In the genomic region with DNA sequence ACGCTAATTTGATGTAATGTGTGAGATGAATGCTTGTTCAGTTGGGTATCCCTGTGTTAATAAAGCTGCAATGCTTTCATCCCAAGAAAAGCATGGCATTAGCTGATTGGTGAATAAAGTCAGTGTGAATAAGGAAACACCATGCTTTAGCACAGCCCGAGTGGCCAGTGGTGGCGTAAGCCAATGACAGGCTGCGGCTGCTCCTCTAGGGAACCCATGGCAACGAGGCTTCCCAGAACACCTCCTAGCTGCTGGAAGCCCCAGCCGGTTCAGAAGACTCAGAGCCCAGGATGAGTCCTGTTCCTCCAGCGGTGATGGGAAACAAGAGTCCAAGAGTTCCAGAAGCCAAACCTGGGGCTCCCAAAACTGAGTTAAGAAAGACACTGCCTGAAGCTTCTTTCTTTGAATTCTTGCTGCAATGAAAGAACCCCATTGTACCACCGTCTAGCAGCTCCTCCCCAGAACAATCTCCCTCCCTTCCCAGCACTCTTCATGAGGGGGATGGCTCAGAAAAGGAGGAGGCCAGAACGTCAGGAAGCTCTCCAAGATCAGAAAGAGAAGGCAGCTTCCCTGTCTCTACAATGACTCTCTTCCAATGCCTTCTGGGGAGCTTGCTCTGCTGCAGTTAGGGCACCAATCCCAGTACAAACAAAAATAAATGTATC, we compare ENCODE assay signal across 2 cellular contexts.
A peak's percentile ranks its signal among the peaks of the same experiment; 100 is the strongest.
TF ChIP-seq lines count a peak whose summit lies in the region.

No MANE protein-coding gene starts in this region.

TF ChIP-seq in A549, 52 proteins besides CTCF, POLR2A, EP300 and RAD21 (continued from another document):
- TF ChIP-seq, protein P1, sequence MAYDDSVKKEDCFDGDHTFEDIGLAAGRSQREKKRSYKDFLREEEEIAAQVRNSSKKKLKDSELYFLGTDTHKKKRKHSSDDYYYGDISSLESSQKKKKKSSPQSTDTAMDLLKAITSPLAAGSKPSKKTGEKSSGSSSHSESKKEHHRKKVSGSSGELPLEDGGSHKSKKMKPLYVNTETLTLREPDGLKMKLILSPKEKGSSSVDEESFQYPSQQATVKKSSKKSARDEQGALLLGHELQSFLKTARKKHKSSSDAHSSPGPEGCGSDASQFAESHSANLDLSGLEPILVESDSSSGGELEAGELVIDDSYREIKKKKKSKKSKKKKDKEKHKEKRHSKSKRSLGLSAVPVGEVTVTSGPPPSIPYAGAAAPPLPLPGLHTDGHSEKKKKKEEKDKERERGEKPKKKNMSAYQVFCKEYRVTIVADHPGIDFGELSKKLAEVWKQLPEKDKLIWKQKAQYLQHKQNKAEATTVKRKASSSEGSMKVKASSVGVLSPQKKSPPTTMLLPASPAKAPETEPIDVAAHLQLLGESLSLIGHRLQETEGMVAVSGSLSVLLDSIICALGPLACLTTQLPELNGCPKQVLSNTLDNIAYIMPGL (CRISPR knock-in tag; IDR thresholded peaks at IDR 0.05; ENCODE audit: borderline replicate concordance), result no peak
- no peak for TF ChIP-seq NR3C1 (IDR thresholded peaks at IDR 0.05)
- peak; percentile 86 for TF ChIP-seq RFX5 (IDR thresholded peaks at IDR 0.05)

TF ChIP-seq in IMR-90, 13 proteins besides CTCF, POLR2A, EP300 and RAD21 (continued from another document):
- TF ChIP-seq, protein P2, sequence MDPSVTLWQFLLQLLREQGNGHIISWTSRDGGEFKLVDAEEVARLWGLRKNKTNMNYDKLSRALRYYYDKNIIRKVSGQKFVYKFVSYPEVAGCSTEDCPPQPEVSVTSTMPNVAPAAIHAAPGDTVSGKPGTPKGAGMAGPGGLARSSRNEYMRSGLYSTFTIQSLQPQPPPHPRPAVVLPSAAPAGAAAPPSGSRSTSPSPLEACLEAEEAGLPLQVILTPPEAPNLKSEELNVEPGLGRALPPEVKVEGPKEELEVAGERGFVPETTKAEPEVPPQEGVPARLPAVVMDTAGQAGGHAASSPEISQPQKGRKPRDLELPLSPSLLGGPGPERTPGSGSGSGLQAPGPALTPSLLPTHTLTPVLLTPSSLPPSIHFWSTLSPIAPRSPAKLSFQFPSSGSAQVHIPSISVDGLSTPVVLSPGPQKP (IDR thresholded peaks at IDR 0.05; ENCODE audit: borderline replicate concordance, low read depth, low read length), result no peak
- no peak for TF ChIP-seq RCOR1 (IDR thresholded peaks at IDR 0.05; ENCODE audit: insufficient replicate concordance, low read length)
- TF ChIP-seq CEBPB (IDR thresholded peaks at IDR 0.05; ENCODE audit: low read depth, low read length), result no peak
- no peak for TF ChIP-seq MAZ (IDR thresholded peaks at IDR 0.05; ENCODE audit: borderline replicate concordance, low read depth, low read length)
- no peak for TF ChIP-seq RFX5 (IDR thresholded peaks at IDR 0.05; ENCODE audit: low read depth, low read length)
- no peak for TF ChIP-seq BHLHE40 (IDR thresholded peaks at IDR 0.05; ENCODE audit: low read depth, low read length)
- no peak for TF ChIP-seq MAFK (IDR thresholded peaks at IDR 0.05; ENCODE audit: low read depth, low read length)
- TF ChIP-seq, protein P3, sequence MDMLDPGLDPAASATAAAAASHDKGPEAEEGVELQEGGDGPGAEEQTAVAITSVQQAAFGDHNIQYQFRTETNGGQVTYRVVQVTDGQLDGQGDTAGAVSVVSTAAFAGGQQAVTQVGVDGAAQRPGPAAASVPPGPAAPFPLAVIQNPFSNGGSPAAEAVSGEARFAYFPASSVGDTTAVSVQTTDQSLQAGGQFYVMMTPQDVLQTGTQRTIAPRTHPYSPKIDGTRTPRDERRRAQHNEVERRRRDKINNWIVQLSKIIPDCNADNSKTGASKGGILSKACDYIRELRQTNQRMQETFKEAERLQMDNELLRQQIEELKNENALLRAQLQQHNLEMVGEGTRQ (IDR thresholded peaks at IDR 0.05; ENCODE audit: low read depth, low read length), result no peak
TF ChIP-seq in IMR-90: peak in this region for 0.
